In genomic region chr4:19133315-19133714, GRCh38 we compare ENCODE assay signal across 27 cellular contexts.
"Had no signal": no experiment of that assay in that cellular context is flagged by ENCODE, and none has a peak within 500 bp of the region (broad histone marks: within the 10 kb centered on the region; RNA-seq: fewer than 3 reads in every experiment).

No MANE protein-coding gene starts in this region.

- H3K27ac ChIP-seq: stomach, suprapubic skin, testis, thoracic aorta, thyroid gland, tibial artery, tibial nerve, transverse colon, upper lobe of left lung, upper lobe of right lung, uterus, vagina had no signal

- ATAC-seq: stimulated activated effector memory CD8-positive, alpha-beta T cell treated with anti-CD3 and anti-CD28 coated beads, Interleukin-12 subunit alpha, Interleukin-12 subunit beta, amount 100 ng/mL, for 72 hours; stimulated activated memory B cell treated with anti-CD40 and anti-IgM and Interleukin-4, amounts not matched to agents 10 μg/mL and 1 μg/mL and 100 μg/mL, for 72 hours; stimulated activated naive B cell treated with anti-CD40 and anti-IgM and Interleukin-4, amounts not matched to agents 10 μg/mL and 1 μg/mL and 100 μg/mL, for 72 hours; stimulated activated naive CD8-positive, alpha-beta T cell treated with anti-CD3 and anti-CD28 coated beads, Interleukin-15, amount 100 ng/mL, for 72 hours; stimulated activated naive CD8-positive, alpha-beta T cell treated with anti-CD3 and anti-CD28 coated beads, Interleukin-15, Interleukin-2, amounts not matched to agents 100 U/mL and 50 U/mL, for 24 hours; upper lobe of right lung had no signal

- DNase-seq: stimulated activated CD4-positive, alpha-beta T cell treated with anti-CD3 and anti-CD28 coated beads, Interleukin-2, amount 100 ng/mL, for 48 hours; stimulated activated CD4-positive, alpha-beta T cell treated with anti-CD3 and anti-CD28 coated beads, Interleukin-4, amount 100 ng/mL, for 1 hour; stimulated activated CD4-positive, alpha-beta T cell treated with anti-CD3 and anti-CD28 coated beads, Interleukin-4, amount 100 ng/mL, for 24 hours; stimulated activated CD4-positive, alpha-beta T cell treated with anti-CD3 and anti-CD28 coated beads, Interleukin-4, amount 100 ng/mL, for 4 hours; stimulated activated CD8-positive, alpha-beta memory T cell treated with anti-CD3 and anti-CD28 coated beads, Interleukin-4, amount 100 ng/mL, for 48 hours; stimulated activated naive B cell treated with anti-CD40 and anti-IgM and Interleukin-4, amounts not matched to agents 10 μg/mL and 1 μg/mL and 100 μg/mL, for 72 hours; stimulated activated naive CD4-positive, alpha-beta T cell; stimulated activated naive CD4-positive, alpha-beta T cell treated with Interleukin-2 at 50 U/mL for 16 hours; stimulated activated naive CD8-positive, alpha-beta T cell treated with anti-CD3 and anti-CD28 coated beads, Interleukin-15, amount 100 ng/mL, for 72 hours; stimulated activated naive CD8-positive, alpha-beta T cell treated with anti-CD3 and anti-CD28 coated beads, Interleukin-15, Interleukin-2, amounts not matched to agents 100 U/mL and 50 U/mL, for 24 hours; stomach; substantia nigra; testis; thyroid gland; tibial artery; transverse colon; trophoblast cell; upper lobe of left lung; upper lobe of right lung; uterus had no signal

- H3K9me3 ChIP-seq: stomach, suprapubic skin, testis, thoracic aorta, thyroid gland, tibial artery, tibial nerve, transverse colon, upper lobe of left lung, upper lobe of right lung, uterus, vagina had no signal

- FAIRE-seq: urothelium cell line had no signal

- H3K36me3 ChIP-seq: stomach, suprapubic skin, thoracic aorta, thyroid gland, tibial artery, tibial nerve, transverse colon, upper lobe of left lung, upper lobe of right lung, uterus, vagina had no signal

- H3K27me3 ChIP-seq: stomach, suprapubic skin, testis, thyroid gland, tibial artery, tibial nerve, transverse colon, upper lobe of left lung, upper lobe of right lung, uterus, vagina had no signal

- H3K4me1 ChIP-seq: stomach, suprapubic skin, testis, thyroid gland, tibial artery, tibial nerve, transverse colon, upper lobe of left lung, upper lobe of right lung, uterus, vagina had no signal

- H3K4me3 ChIP-seq: stomach, suprapubic skin, testis, thoracic aorta, thyroid gland, tibial artery, tibial nerve, transverse colon, upper lobe of left lung, upper lobe of right lung, uterus, vagina had no signal
